8 cellular contexts compared by ENCODE assay signal in genomic region chr17:64507418-64507766, GRCh38. TPM values are rescaled to one million over a fixed set of nuclear protein-coding genes. Genes with fewer than 3 reads are reported as not detected.
DNase-seq lines count a peak whose midpoint lies in the region; ATAC-seq and TF ChIP-seq lines count a peak whose summit lies in the region.

No MANE protein-coding gene starts in this region.

- no TSS peak for BruUV-seq in Panc1 (replicated peaks; lab: Mats Ljungman, UMichigan)

- in situ Hi-C loops in Panc1 (cut with HindIII; ENCODE audit: low pct_unique_long_range_greater_than_20kb, low sequenced_read_pairs): no loop called here

- H3K9me3 ChIP-seq in Panc1 (ENCODE audit: control insufficient read depth, insufficient read depth, low read depth, low read length): no peaks in the 10 kb centered on the region

- H3K4me3 ChIP-seq in Panc1 (ENCODE audit: low read depth in 2 of 2, low read length in 2 of 2): peak overlapping the region; percentile 88 to 99

- H3K4me3 Mint-ChIP-seq in progenitor cell of endocrine pancreas (ENCODE audit: low read depth): peak overlapping the region; percentile 98

- ATAC-seq in GM21619 (IDR thresholded peaks at IDR 0.05; ENCODE audit: unreplicated experiment) (peak; percentile 19), Panc1 (peak; percentile 26; the same call in 1 of the 2 replicates), left ventricle myocardium superior (peak; percentile 29), GM19463 (IDR thresholded peaks at IDR 0.05; ENCODE audit: unreplicated experiment) (no peak)

- peaks cover 23% of the 10 kb centered on the region for H3K4me1 ChIP-seq in Panc1 (ENCODE audit: control insufficient read depth, insufficient read depth, low read length)

- peaks cover 40% of the 10 kb centered on the region for H3K36me3 Mint-ChIP-seq in progenitor cell of endocrine pancreas (ENCODE audit: insufficient read depth)

- H3K9me3 Mint-ChIP-seq in progenitor cell of endocrine pancreas (ENCODE audit: low read depth): no peaks in the 10 kb centered on the region

- H3K27ac ChIP-seq in Panc1 (ENCODE audit: low read length): peak overlapping the region; percentile 90
- H3K27ac ChIP-seq in angular gyrus (ENCODE audit: low read depth, low read length): peak overlapping the region; percentile 99

- CTCF ChIA-PET in Panc1 (lab: Charles Lee): no interaction called here

- H3K4me1 Mint-ChIP-seq in progenitor cell of endocrine pancreas (ENCODE audit: low read depth): peaks cover 27% of the 10 kb centered on the region

- peak overlapping the region; percentile 100 for H3K27ac Mint-ChIP-seq in progenitor cell of endocrine pancreas

- no peaks in the 10 kb centered on the region for H3K27me3 ChIP-seq in Panc1 (ENCODE audit: control insufficient read depth, insufficient read depth, low read length)

- peak; percentile 60; the same call in 1 of the 2 replicates for TF ChIP-seq CTCF in LNCAP (IDR thresholded peaks at IDR 0.05)
- peak; percentile 59 for TF ChIP-seq CTCF in Panc1 (IDR thresholded peaks at IDR 0.05)
- peak; percentile 40 for TF ChIP-seq CTCF in progenitor cell of endocrine pancreas (IDR thresholded peaks at IDR 0.05; ENCODE audit: unreplicated experiment)

- H3K36me3 ChIP-seq in Panc1 (ENCODE audit: control insufficient read depth, insufficient read depth, low read length): peaks cover 58% of the 10 kb centered on the region

- DNase-seq in DMS79 (lab: John Stamatoyannopoulos, UW) (peak; percentile 7), Panc1 (ENCODE audit: low read depth, low spot score) (no peak), left ventricle myocardium superior (no peak), progenitor cell of endocrine pancreas (ENCODE audit: low spot score, unreplicated experiment) (no peak)

- H3K27me3 Mint-ChIP-seq in progenitor cell of endocrine pancreas: no peaks in the 10 kb centered on the region

- POLR2A ChIA-PET in Panc1 (lab: Charles Lee): interaction anchor here (1.0 kb wide), 1 partner anchor 10 kb away, joined by 5 read pairs; no protein-coding TSS in a partner anchor

- intact Hi-C loops in Panc1 (cut with micrococcal nuclease; ENCODE audit: unreplicated experiment): no loop called here
- intact Hi-C loops in left ventricle myocardium superior (cut with micrococcal nuclease): no loop called here

RNA-seq across cellular contexts. Expression of gene CEP95, which starts 0.6 kb away (rescaled TPM):
- total RNA-seq in Panc1 (2021; ENCODE audit: unreplicated experiment) (23.2 TPM), left ventricle myocardium superior (11.1 TPM), progenitor cell of endocrine pancreas (102 and 108 TPM in 2 replicates)
- 10.7 TPM for polyA plus RNA-seq in Panc1 (2012; ENCODE audit: insufficient read length)

RNA-seq across cellular contexts. Expression of gene DDX5, which starts 1.3 kb away (rescaled TPM):
- total RNA-seq in Panc1 (2021; ENCODE audit: unreplicated experiment) (411 TPM), left ventricle myocardium superior (333 TPM), progenitor cell of endocrine pancreas (918 and 925 TPM in 2 replicates)
- 236 TPM for polyA plus RNA-seq in Panc1 (2012; ENCODE audit: insufficient read length)

RNA-seq across cellular contexts. Expression of gene POLG2, which starts 10.5 kb away (rescaled TPM):
- total RNA-seq in Panc1 (2021; ENCODE audit: unreplicated experiment): 19.6 TPM
- polyA plus RNA-seq in Panc1 (2012; ENCODE audit: insufficient read length): 7.7 TPM
- total RNA-seq in left ventricle myocardium superior: 5.9 TPM
- total RNA-seq in progenitor cell of endocrine pancreas: 33.1 and 33.7 TPM in 2 replicates

RNA-seq across cellular contexts. Expression of gene MILR1, which starts 58.5 kb away (rescaled TPM):
- not detected for total RNA-seq in Panc1 (2021; ENCODE audit: unreplicated experiment)
- not detected for polyA plus RNA-seq in Panc1 (2012; ENCODE audit: insufficient read length)
- 3.4 TPM for total RNA-seq in left ventricle myocardium superior
- not detected in 2 replicates for total RNA-seq in progenitor cell of endocrine pancreas
